In the genomic region with DNA sequence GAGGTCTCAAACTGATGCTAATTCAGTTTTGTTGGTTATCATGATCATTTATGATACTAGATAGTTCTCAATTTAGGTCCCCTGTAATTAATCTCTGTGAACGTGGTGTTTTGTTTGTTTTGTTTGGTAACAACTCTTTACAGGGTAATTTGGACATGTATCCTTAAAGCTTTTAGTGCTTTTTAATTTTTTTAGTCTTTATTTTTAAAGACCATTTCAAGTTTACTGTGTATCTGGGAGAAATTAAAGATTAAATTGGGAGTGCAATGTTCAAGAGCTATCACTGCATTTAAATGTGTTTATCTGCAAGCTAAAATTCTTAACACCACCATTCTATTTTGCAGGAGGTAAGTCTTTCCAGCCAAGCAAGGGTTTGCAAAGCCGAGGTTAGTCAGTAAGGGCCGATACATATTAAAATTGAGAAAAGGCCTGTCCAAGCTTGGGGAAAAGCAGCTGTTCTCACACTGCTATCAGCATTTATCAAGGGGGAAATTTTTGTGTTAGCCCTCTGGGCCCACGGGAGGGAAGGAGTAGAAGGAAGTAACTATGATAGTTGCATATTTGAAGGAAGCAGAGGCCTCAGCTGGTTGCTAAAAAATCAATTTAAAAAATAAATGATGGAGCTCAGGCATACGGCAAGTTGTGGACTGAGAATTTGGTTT, we compare ENCODE assay signal across 1 cellular context.
TF ChIP-seq lines count a peak whose summit lies in the region.

No MANE protein-coding gene starts in this region.

TF ChIP-seq in HepG2, 621 proteins besides CTCF, POLR2A, EP300 and RAD21 (continued from another document and continues in another):
- TF ChIP-seq, protein P1, sequence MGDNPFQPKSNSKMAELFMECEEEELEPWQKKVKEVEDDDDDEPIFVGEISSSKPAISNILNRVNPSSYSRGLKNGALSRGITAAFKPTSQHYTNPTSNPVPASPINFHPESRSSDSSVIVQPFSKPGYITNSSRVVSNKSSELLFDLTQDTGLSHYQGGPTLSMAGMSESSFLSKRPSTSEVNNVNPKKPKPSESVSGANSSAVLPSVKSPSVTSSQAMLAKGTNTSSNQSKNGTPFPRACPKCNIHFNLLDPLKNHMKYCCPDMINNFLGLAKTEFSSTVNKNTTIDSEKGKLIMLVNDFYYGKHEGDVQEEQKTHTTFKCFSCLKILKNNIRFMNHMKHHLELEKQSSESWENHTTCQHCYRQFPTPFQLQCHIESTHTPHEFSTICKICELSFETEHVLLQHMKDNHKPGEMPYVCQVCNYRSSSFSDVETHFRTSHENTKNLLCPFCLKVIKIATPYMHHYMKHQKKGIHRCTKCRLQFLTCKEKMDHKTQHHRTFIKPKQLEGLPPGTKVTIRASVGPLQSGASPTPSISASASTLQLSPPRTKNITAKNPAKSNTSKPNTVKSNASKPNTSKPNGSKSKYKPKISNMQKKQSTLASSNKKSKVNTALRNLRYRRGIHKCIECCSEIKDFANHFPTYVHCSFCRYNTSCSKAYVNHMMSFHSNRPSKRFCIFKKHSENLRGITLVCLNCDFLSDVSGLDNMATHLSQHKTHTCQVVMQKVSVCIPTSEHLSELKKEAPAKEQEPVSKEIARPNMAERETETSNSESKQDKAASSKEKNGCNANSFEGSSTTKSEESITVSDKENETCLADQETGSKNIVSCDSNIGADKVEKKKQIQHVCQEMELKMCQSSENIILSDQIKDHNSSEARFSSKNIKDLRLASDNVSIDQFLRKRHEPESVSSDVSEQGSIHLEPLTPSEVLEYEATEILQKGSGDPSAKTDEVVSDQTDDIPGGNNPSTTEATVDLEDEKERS (CRISPR knock-in tag; IDR thresholded peaks at IDR 0.05), result no peak
- TF ChIP-seq SRF (IDR thresholded peaks at IDR 0.05; ENCODE audit: low read depth, low read length) (no peak), ZNF232 (CRISPR knock-in tag; IDR thresholded peaks at IDR 0.05; ENCODE audit: borderline replicate concordance) (0 out of 2 replicates have a peak, but pooled peaks have one; percentile 47), THYN1 (CRISPR knock-in tag; IDR thresholded peaks at IDR 0.05; ENCODE audit: borderline replicate concordance, low read depth) (no peak), MTA3 (CRISPR knock-in tag; IDR thresholded peaks at IDR 0.05) (no peak), KDM6A (CRISPR knock-in tag; IDR thresholded peaks at IDR 0.05; ENCODE audit: low read depth) (no peak), ARNTL (CRISPR knock-in tag; IDR thresholded peaks at IDR 0.05) (peak; percentile 52; the same call in 1 of the 2 replicates), FOSL1 (CRISPR knock-in tag; IDR thresholded peaks at IDR 0.05; ENCODE audit: borderline replicate concordance) (no peak), SALL1 (CRISPR knock-in tag; IDR thresholded peaks at IDR 0.05) (no peak), ZNF556 (CRISPR knock-in tag; IDR thresholded peaks at IDR 0.05; ENCODE audit: borderline replicate concordance) (0 out of 2 replicates have a peak, but pooled peaks have one; percentile 52), GTF2F1 (IDR thresholded peaks at IDR 0.05; ENCODE audit: low read length) (no peak), ZNF670 (CRISPR knock-in tag; IDR thresholded peaks at IDR 0.05; ENCODE audit: borderline replicate concordance) (no peak), IRF2 (CRISPR knock-in tag; IDR thresholded peaks at IDR 0.05) (no peak), NKX3-1 (CRISPR knock-in tag; IDR thresholded peaks at IDR 0.05) (no peak), SAP130 (CRISPR knock-in tag; IDR thresholded peaks at IDR 0.05; ENCODE audit: low read depth) (no peak), ZNF567 (CRISPR knock-in tag; IDR thresholded peaks at IDR 0.05; ENCODE audit: borderline replicate concordance) (no peak), NFIB (CRISPR knock-in tag; IDR thresholded peaks at IDR 0.05; ENCODE audit: borderline replicate concordance) (no peak), HOXA9 (CRISPR knock-in tag; IDR thresholded peaks at IDR 0.05; ENCODE audit: borderline replicate concordance) (no peak), ZNF501 (CRISPR knock-in tag; IDR thresholded peaks at IDR 0.05) (no peak), NFE2L2 (IDR thresholded peaks at IDR 0.05; ENCODE audit: low read length) (no peak), REL (CRISPR knock-in tag; conservative IDR thresholded peaks at IDR 0.05) (no peak), MTA1 (CRISPR knock-in tag; IDR thresholded peaks at IDR 0.05; ENCODE audit: borderline replicate concordance) (no peak), ZNF780A (CRISPR knock-in tag; IDR thresholded peaks at IDR 0.05) (0 out of 2 replicates have a peak, but pooled peaks have one; percentile 6), TOPORS (CRISPR knock-in tag; IDR thresholded peaks at IDR 0.05) (no peak), ZNF777 (CRISPR knock-in tag; IDR thresholded peaks at IDR 0.05) (no peak)
- TF ChIP-seq, protein P2, sequence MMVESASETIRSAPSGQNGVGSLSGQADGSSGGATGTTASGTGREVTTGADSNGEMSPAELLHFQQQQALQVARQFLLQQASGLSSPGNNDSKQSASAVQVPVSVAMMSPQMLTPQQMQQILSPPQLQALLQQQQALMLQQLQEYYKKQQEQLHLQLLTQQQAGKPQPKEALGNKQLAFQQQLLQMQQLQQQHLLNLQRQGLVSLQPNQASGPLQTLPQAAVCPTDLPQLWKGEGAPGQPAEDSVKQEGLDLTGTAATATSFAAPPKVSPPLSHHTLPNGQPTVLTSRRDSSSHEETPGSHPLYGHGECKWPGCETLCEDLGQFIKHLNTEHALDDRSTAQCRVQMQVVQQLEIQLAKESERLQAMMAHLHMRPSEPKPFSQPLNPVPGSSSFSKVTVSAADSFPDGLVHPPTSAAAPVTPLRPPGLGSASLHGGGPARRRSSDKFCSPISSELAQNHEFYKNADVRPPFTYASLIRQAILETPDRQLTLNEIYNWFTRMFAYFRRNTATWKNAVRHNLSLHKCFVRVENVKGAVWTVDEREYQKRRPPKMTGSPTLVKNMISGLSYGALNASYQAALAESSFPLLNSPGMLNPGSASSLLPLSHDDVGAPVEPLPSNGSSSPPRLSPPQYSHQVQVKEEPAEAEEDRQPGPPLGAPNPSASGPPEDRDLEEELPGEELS (CRISPR knock-in tag; IDR thresholded peaks at IDR 0.05), result no peak
- TF ChIP-seq, protein P3, sequence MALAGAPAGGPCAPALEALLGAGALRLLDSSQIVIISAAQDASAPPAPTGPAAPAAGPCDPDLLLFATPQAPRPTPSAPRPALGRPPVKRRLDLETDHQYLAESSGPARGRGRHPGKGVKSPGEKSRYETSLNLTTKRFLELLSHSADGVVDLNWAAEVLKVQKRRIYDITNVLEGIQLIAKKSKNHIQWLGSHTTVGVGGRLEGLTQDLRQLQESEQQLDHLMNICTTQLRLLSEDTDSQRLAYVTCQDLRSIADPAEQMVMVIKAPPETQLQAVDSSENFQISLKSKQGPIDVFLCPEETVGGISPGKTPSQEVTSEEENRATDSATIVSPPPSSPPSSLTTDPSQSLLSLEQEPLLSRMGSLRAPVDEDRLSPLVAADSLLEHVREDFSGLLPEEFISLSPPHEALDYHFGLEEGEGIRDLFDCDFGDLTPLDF (CRISPR knock-in tag; IDR thresholded peaks at IDR 0.05), result no peak
- TF ChIP-seq, protein P4, sequence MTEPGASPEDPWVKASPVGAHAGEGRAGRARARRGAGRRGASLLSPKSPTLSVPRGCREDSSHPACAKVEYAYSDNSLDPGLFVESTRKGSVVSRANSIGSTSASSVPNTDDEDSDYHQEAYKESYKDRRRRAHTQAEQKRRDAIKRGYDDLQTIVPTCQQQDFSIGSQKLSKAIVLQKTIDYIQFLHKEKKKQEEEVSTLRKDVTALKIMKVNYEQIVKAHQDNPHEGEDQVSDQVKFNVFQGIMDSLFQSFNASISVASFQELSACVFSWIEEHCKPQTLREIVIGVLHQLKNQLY (CRISPR knock-in tag; IDR thresholded peaks at IDR 0.05), result no peak
- TF ChIP-seq, protein P5, sequence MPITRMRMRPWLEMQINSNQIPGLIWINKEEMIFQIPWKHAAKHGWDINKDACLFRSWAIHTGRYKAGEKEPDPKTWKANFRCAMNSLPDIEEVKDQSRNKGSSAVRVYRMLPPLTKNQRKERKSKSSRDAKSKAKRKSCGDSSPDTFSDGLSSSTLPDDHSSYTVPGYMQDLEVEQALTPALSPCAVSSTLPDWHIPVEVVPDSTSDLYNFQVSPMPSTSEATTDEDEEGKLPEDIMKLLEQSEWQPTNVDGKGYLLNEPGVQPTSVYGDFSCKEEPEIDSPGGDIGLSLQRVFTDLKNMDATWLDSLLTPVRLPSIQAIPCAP (CRISPR knock-in tag; IDR thresholded peaks at IDR 0.05; ENCODE audit: low read depth), result no peak
- TF ChIP-seq, protein P6, sequence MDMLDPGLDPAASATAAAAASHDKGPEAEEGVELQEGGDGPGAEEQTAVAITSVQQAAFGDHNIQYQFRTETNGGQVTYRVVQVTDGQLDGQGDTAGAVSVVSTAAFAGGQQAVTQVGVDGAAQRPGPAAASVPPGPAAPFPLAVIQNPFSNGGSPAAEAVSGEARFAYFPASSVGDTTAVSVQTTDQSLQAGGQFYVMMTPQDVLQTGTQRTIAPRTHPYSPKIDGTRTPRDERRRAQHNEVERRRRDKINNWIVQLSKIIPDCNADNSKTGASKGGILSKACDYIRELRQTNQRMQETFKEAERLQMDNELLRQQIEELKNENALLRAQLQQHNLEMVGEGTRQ (IDR thresholded peaks at IDR 0.05; ENCODE audit: low read depth, low read length), result no peak
- TF ChIP-seq, protein P6 (CRISPR knock-in tag; IDR thresholded peaks at IDR 0.05; ENCODE audit: borderline replicate concordance), result no peak
- TF ChIP-seq, protein P7, sequence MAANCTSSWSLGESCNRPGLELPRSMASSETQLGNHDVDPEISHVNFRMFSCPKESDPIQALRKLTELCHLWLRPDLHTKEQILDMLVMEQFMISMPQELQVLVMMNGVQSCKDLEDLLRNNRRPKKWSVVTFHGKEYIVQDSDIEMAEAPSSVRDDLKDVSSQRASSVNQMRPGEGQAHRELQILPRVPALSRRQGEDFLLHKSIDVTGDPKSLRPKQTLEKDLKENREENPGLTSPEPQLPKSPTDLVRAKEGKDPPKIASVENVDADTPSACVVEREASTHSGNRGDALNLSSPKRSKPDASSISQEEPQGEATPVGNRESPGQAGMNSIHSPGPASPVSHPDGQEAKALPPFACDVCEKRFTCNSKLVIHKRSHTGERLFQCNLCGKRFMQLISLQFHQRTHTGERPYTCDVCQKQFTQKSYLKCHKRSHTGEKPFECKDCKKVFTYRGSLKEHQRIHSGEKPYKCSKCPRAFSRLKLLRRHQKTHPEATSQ (CRISPR knock-in tag; IDR thresholded peaks at IDR 0.05; ENCODE audit: borderline replicate concordance), result no peak
- TF ChIP-seq, protein P8, sequence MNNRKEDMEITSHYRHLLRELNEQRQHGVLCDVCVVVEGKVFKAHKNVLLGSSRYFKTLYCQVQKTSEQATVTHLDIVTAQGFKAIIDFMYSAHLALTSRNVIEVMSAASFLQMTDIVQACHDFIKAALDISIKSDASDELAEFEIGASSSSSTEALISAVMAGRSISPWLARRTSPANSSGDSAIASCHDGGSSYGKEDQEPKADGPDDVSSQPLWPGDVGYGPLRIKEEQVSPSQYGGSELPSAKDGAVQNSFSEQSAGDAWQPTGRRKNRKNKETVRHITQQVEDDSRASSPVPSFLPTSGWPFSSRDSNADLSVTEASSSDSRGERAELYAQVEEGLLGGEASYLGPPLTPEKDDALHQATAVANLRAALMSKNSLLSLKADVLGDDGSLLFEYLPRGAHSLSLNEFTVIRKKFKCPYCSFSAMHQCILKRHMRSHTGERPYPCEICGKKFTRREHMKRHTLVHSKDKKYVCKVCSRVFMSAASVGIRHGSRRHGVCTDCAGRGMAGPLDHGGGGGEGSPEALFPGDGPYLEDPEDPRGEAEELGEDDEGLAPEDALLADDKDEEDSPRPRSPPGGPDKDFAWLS (CRISPR knock-in tag; IDR thresholded peaks at IDR 0.05; ENCODE audit: borderline replicate concordance), result no peak
- TF ChIP-seq, protein P9, sequence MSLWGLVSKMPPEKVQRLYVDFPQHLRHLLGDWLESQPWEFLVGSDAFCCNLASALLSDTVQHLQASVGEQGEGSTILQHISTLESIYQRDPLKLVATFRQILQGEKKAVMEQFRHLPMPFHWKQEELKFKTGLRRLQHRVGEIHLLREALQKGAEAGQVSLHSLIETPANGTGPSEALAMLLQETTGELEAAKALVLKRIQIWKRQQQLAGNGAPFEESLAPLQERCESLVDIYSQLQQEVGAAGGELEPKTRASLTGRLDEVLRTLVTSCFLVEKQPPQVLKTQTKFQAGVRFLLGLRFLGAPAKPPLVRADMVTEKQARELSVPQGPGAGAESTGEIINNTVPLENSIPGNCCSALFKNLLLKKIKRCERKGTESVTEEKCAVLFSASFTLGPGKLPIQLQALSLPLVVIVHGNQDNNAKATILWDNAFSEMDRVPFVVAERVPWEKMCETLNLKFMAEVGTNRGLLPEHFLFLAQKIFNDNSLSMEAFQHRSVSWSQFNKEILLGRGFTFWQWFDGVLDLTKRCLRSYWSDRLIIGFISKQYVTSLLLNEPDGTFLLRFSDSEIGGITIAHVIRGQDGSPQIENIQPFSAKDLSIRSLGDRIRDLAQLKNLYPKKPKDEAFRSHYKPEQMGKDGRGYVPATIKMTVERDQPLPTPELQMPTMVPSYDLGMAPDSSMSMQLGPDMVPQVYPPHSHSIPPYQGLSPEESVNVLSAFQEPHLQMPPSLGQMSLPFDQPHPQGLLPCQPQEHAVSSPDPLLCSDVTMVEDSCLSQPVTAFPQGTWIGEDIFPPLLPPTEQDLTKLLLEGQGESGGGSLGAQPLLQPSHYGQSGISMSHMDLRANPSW (CRISPR knock-in tag; IDR thresholded peaks at IDR 0.05; ENCODE audit: borderline replicate concordance), result 0 out of 2 replicates have a peak, but pooled peaks have one; percentile 8
- TF ChIP-seq, protein P10, sequence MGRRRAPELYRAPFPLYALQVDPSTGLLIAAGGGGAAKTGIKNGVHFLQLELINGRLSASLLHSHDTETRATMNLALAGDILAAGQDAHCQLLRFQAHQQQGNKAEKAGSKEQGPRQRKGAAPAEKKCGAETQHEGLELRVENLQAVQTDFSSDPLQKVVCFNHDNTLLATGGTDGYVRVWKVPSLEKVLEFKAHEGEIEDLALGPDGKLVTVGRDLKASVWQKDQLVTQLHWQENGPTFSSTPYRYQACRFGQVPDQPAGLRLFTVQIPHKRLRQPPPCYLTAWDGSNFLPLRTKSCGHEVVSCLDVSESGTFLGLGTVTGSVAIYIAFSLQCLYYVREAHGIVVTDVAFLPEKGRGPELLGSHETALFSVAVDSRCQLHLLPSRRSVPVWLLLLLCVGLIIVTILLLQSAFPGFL (CRISPR knock-in tag; IDR thresholded peaks at IDR 0.05), result no peak
- TF ChIP-seq, protein P11, sequence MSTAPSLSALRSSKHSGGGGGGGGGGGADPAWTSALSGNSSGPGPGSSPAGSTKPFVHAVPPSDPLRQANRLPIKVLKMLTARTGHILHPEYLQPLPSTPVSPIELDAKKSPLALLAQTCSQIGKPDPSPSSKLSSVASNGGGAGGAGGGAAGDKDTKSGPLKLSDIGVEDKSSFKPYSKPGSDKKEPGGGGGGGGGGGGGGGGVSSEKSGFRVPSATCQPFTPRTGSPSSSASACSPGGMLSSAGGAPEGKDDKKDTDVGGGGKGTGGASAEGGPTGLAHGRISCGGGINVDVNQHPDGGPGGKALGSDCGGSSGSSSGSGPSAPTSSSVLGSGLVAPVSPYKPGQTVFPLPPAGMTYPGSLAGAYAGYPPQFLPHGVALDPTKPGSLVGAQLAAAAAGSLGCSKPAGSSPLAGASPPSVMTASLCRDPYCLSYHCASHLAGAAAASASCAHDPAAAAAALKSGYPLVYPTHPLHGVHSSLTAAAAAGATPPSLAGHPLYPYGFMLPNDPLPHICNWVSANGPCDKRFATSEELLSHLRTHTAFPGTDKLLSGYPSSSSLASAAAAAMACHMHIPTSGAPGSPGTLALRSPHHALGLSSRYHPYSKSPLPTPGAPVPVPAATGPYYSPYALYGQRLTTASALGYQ (CRISPR knock-in tag; IDR thresholded peaks at IDR 0.05), result no peak
